21 cellular contexts compared by ENCODE assay signal in the genomic region with DNA sequence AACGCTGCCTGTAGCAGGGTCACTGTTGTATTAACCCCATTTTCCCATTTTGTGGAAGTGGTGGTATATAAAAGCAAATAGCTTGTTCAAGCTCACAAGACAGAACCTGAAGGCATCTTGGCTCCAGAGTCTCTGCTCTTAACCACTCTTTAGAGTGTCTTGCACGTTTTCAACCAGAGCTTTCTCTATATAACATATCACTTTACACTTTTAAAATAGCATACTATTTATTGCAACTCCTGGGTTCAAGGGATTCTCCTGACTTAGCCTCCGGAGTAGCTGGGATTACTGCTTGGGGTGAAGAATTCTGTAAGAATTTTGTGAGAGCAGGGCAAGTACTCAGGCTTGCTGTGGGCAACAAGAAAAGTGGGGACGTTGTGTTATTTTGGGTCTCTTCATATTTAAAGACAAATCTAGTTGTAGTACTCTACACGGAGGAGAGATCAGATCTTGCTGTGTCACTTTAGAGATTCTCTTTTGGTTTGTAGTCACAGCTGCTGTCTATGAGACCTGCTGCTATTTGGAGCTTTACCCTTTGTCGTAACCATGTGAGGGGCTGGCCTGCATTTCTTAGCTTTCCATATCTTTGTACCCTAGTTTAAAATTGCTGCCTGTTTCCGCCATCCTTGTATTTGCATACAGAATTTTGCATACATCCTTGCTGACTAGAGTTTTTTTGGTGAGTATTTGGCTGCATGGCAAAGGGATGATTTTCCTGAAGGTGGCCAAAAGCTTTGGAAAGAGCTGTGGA. TPM values are rescaled to one million over a fixed set of nuclear protein-coding genes. Genes with fewer than 3 reads are reported as not detected.
A peak's percentile ranks its signal among the peaks of the same experiment; 100 is the strongest.
DNase-seq lines count a peak whose midpoint lies in the region; FAIRE-seq and TF ChIP-seq lines count a peak whose summit lies in the region.
"Had no signal": no experiment of that assay in that cellular context is flagged by ENCODE, and none has a peak within 500 bp of the region (broad histone marks: within the 10 kb centered on the region; RNA-seq: fewer than 3 reads in every experiment).

No MANE protein-coding gene starts in this region.

- no peaks in the 10 kb centered on the region for H3K27me3 Mint-ChIP-seq in nephron (ENCODE audit: low read depth)

- TF ChIP-seq CTCF in nephron (IDR thresholded peaks at IDR 0.05; ENCODE audit: unreplicated experiment in 3 of 3), result no peak

- DNase-seq in GM12891 (ENCODE audit: insufficient read length, low spot score) (no peak), NAMALWA (ENCODE audit: low spot score) (peak; percentile 40), GDM1 (lab: John Stamatoyannopoulos, UW) (no peak), AG08396 (ENCODE audit: low spot score) (no peak), NCI-H1105 treated with DMSO at 0.1 percent for 48 hours (lab: John Stamatoyannopoulos, UW) (no peak)
- no peak for DNase-seq in stimulated activated naive CD4-positive, alpha-beta T cell (lab: John Stamatoyannopoulos, UW)
- DNase-seq: activated CD4-positive, CD25-positive, alpha-beta regulatory T cell; activated CD8-positive, alpha-beta memory T cell treated with anti-CD3 and anti-CD28 coated beads for 24 hours; caudate nucleus; DMS79; effector CD4-positive, alpha-beta T cell; midbrain; nucleus accumbens; retina; SIG-M5 had no signal

- H3K9me3 Mint-ChIP-seq in nephron, result no peaks in the 10 kb centered on the region
- H3K9me3 Mint-ChIP-seq: T-helper 2 cell treated with Interferon-gamma antibody and Interleukin-4, amounts not matched to agents 5 μg/mL and 100 μg/mL, for 36 hours had no signal

- peaks cover 61% of the 10 kb centered on the region for H3K4me1 Mint-ChIP-seq in nephron

- peak overlapping the region; percentile 72 for H3K27ac ChIP-seq in angular gyrus (ENCODE audit: low read depth, low read length)
- H3K27ac ChIP-seq: adrenal gland, esophagus muscularis mucosa, KMS-11 had no signal

- peaks cover 5% of the 10 kb centered on the region for H3K36me3 Mint-ChIP-seq in nephron (ENCODE audit: low read depth)

- peak; percentile 45 for FAIRE-seq in GM12891 (lab: Jason Lieb, UNC)

- TF ChIP-seq POLR2A in GM12891 (IDR thresholded peaks at IDR 0.05; ENCODE audit: low read depth, low read length), result no peak

- H3K4me3 Mint-ChIP-seq in nephron, result peak overlapping the region in 1 of 3 experiments; percentile 60
- H3K4me3 Mint-ChIP-seq: T-helper 2 cell treated with Interferon-gamma antibody and Interleukin-4, amounts not matched to agents 5 μg/mL and 100 μg/mL, for 36 hours had no signal

- H3K27ac Mint-ChIP-seq in nephron, result peak overlapping the region; percentile 54 to 76 (median 74)
- H3K27ac Mint-ChIP-seq: T-helper 2 cell treated with Interferon-gamma antibody and Interleukin-4, amounts not matched to agents 5 μg/mL and 100 μg/mL, for 36 hours had no signal

TF ChIP-seq in GM12891, 5 proteins besides CTCF, POLR2A, EP300 and RAD21:
- TF ChIP-seq PAX5 (IDR thresholded peaks at IDR 0.05; ENCODE audit: insufficient read depth, low read length, severe bottlenecking) (no peak), POLR2AphosphoS5 (IDR thresholded peaks at IDR 0.05; ENCODE audit: low read depth, low read length) (no peak), SPI1 (IDR thresholded peaks at IDR 0.05; ENCODE audit: low read depth, low read length) (no peak), POU2F2 (IDR thresholded peaks at IDR 0.05; ENCODE audit: low read depth, low read length) (no peak), TAF1 (IDR thresholded peaks at IDR 0.05; ENCODE audit: low read depth, low read length) (no peak)

RNA-seq across cellular contexts. Expression of a gene that starts 40.7 kb away (rescaled TPM):
- polyA plus RNA-seq in GM12891 (2012; ENCODE audit: low read depth, missing spikeins), result 9.3 TPM
